28 cellular contexts compared by ENCODE assay signal in the genomic region with DNA sequence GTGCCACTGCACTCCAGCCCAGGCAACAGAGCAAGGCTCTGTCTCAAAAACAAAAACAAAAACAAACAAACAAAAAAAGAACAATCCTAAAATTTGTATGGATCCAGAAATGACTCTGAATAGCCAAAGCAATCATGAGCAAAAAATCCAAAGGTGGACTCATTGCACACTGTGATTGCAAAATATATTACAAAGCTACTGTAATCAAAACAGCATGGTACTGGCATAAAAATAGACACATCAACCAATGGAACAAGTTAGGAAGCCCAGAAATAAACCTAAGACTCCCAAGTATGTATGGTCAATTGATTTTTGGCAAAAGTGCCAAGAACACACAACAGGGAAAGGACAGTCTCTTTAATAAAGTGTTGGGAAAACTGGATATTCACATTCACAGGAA.
"Had no signal": no experiment of that assay in that cellular context is flagged by ENCODE, and none has a peak within 500 bp of the region (broad histone marks: within the 10 kb centered on the region; RNA-seq: fewer than 3 reads in every experiment).

No MANE protein-coding gene starts in this region.

- H3K27ac ChIP-seq: neural progenitor cell, ovary, parathyroid adenoma, psoas muscle, right lobe of liver, sigmoid colon, stomach, thoracic aorta, thyroid gland, tibial nerve, upper lobe of left lung, vagina had no signal

- ATAC-seq: psoas muscle; right cardiac atrium; right lobe of liver; stimulated activated naive B cell treated with anti-CD40 and anti-IgM and Interleukin-4, amounts not matched to agents 10 μg/mL and 1 μg/mL and 100 μg/mL, for 72 hours had no signal

- H3K27me3 ChIP-seq: neural progenitor cell, ovary, right lobe of liver, sigmoid colon, stomach, thyroid gland, tibial nerve, upper lobe of left lung, vagina had no signal

- H3K4me1 ChIP-seq: neural progenitor cell, parathyroid adenoma, psoas muscle, right lobe of liver, sigmoid colon, thyroid gland, tibial nerve, upper lobe of left lung, vagina had no signal

- H3K36me3 ChIP-seq: neural progenitor cell, ovary, right lobe of liver, vagina had no signal

- H3K27ac Mint-ChIP-seq: nephron; neural progenitor cell; progenitor cell of endocrine pancreas; stimulated activated naive CD8-positive, alpha-beta T cell treated with anti-CD3 and anti-CD28 coated beads, Interleukin-15, Interleukin-2, amounts not matched to agents 100 ng/mL and 50 ng/mL, for 24 hours had no signal

- H3K4me1 Mint-ChIP-seq: nephron, neural progenitor cell had no signal

- H3K27me3 Mint-ChIP-seq: stimulated activated naive B cell treated with anti-CD40 and anti-IgM and Interleukin-4, amounts not matched to agents 10 μg/mL and 1 μg/mL and 100 μg/mL, for 72 hours; stimulated activated naive CD8-positive, alpha-beta T cell treated with anti-CD3 and anti-CD28 coated beads, Interleukin-15, Interleukin-2, amounts not matched to agents 100 ng/mL and 50 ng/mL, for 24 hours had no signal

- FAIRE-seq: small intestine, urothelium cell line had no signal

- H3K4me3 ChIP-seq: neural progenitor cell, ovary, psoas muscle, right lobe of liver, sigmoid colon, stomach, thoracic aorta, thyroid gland, tibial nerve, upper lobe of left lung, vagina had no signal

- H2AFZ ChIP-seq: neural progenitor cell, parathyroid adenoma had no signal

- H3K9me3 ChIP-seq: ovary, right lobe of liver, thyroid gland had no signal

- DNase-seq: occipital lobe; ovary; posterior cingulate gyrus; psoas muscle; right cardiac atrium; right lobe of liver; sigmoid colon; small intestine; stimulated activated CD4-positive, alpha-beta T cell treated with anti-CD3 and anti-CD28 coated beads, Interleukin-15, amount 100 ng/mL, for 24 hours; stimulated activated CD4-positive, alpha-beta T cell treated with anti-CD3 and anti-CD28 coated beads, Interleukin-2, amount 100 ng/mL, for 24 hours; stimulated activated CD4-positive, alpha-beta T cell treated with anti-CD3 and anti-CD28 coated beads, Interleukin-2, amount 100 ng/mL, for 48 hours; stimulated activated CD4-positive, alpha-beta T cell treated with anti-CD3 and anti-CD28 coated beads, Interleukin-4, amount 100 ng/mL, for 24 hours; stimulated activated naive B cell treated with anti-CD40 and anti-IgM and Interleukin-4, amounts not matched to agents 10 μg/mL and 1 μg/mL and 100 μg/mL, for 72 hours; stimulated activated naive CD4-positive, alpha-beta T cell treated with Interleukin-2 at 50 U/mL for 16 hours; stomach; thyroid gland; trophoblast cell; upper lobe of left lung had no signal

- H3K4me2 ChIP-seq: neural progenitor cell had no signal

- H3K4me3 Mint-ChIP-seq: nephron; neural progenitor cell; stimulated activated effector memory CD8-positive, alpha-beta T cell treated with anti-CD3 and anti-CD28 coated beads, Interleukin-12 subunit alpha, Interleukin-12 subunit beta, amount 100 ng/mL, for 72 hours; stimulated activated naive B cell treated with anti-CD40 and anti-IgM and Interleukin-4, amounts not matched to agents 10 μg/mL and 1 μg/mL and 100 μg/mL, for 72 hours had no signal

- H3K9ac ChIP-seq: neural progenitor cell, parathyroid adenoma had no signal
